Comparison of ENCODE assay signal across 2 cellular contexts in the genomic region with DNA sequence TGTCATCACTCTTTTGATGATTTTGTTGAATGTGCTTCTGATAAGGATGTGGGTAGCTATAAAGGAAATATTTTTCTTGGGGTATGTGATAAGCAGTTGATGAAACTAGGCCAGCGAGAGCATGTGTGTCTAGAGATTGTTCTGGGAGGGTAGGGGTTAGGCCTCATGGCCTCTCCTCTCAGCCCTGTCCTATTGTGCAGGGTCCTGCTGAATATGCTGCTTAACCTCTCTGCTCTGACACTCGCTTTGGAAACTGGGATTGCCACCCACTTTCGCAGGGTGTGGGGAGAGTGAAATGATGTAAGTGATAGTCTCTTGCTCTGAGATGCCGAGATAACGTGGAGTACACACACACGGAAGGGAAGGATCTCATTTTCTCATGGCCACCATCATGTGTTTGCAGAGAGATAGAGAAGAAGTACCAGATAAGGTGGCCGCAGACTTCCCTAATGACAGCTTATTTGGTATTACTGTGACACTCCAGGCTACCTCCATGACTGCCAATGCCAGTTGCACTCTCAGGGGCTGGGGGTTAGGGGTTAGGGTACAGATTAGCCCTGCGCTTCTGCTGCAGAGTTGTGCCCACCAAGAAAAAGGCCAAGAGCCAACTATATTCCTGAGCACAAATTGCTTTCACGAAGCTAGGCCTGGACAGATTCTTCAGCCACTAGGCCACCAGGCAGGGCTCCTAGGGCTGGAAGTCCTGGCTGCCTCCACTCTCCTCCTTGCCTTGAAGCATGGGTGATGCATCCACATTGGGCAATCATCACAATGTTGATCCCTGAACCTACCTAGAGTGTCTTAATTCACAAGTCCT.
TF ChIP-seq lines count a peak whose summit lies in the region.

No MANE protein-coding gene starts in this region.

TF ChIP-seq in K562, 482 proteins besides CTCF, POLR2A, EP300 and RAD21 (continued from another document and continues in another):
- TF ChIP-seq, protein P1, sequence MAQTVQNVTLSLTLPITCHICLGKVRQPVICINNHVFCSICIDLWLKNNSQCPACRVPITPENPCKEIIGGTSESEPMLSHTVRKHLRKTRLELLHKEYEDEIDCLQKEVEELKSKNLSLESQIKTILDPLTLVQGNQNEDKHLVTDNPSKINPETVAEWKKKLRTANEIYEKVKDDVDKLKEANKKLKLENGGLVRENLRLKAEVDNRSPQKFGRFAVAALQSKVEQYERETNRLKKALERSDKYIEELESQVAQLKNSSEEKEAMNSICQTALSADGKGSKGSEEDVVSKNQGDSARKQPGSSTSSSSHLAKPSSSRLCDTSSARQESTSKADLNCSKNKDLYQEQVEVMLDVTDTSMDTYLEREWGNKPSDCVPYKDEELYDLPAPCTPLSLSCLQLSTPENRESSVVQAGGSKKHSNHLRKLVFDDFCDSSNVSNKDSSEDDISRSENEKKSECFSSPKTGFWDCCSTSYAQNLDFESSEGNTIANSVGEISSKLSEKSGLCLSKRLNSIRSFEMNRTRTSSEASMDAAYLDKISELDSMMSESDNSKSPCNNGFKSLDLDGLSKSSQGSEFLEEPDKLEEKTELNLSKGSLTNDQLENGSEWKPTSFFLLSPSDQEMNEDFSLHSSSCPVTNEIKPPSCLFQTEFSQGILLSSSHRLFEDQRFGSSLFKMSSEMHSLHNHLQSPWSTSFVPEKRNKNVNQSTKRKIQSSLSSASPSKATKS (CRISPR knock-in tag; IDR thresholded peaks at IDR 0.05), result no peak
- TF ChIP-seq EGR1 (conservative IDR thresholded peaks at IDR 0.05) (peak; percentile 81), ZNF507 (tag; conservative IDR thresholded peaks at IDR 0.05) (no peak), CSDE1 (IDR thresholded peaks at IDR 0.05) (no peak), FOSL1 (tag; conservative IDR thresholded peaks at IDR 0.05) (peak; percentile 80), KLF6 (CRISPR knock-in tag; IDR thresholded peaks at IDR 0.05; ENCODE audit: borderline replicate concordance) (peak; percentile 61; the same call in 1 of the 2 replicates), FOXJ2 (tag; IDR thresholded peaks at IDR 0.05) (peak; percentile 86), SLC30A9 (CRISPR knock-in tag; IDR thresholded peaks at IDR 0.05) (no peak), ZNF197 (CRISPR knock-in tag; IDR thresholded peaks at IDR 0.05; ENCODE audit: low read depth) (no peak; the same call in none of the 2 replicates), ZNF695 (CRISPR knock-in tag; IDR thresholded peaks at IDR 0.05) (peak; percentile 60), MEIS2 (IDR thresholded peaks at IDR 0.05; ENCODE audit: partially characterized antibody) (peak; percentile 91), CBX1 (IDR thresholded peaks at IDR 0.05; ENCODE audit: low read depth) (no peak; the same call in 1 of the 2 replicates)
- TF ChIP-seq, protein P2, sequence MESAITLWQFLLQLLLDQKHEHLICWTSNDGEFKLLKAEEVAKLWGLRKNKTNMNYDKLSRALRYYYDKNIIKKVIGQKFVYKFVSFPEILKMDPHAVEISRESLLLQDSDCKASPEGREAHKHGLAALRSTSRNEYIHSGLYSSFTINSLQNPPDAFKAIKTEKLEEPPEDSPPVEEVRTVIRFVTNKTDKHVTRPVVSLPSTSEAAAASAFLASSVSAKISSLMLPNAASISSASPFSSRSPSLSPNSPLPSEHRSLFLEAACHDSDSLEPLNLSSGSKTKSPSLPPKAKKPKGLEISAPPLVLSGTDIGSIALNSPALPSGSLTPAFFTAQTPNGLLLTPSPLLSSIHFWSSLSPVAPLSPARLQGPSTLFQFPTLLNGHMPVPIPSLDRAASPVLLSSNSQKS (CRISPR knock-in tag; IDR thresholded peaks at IDR 0.05), result no peak
- TF ChIP-seq, protein P3, sequence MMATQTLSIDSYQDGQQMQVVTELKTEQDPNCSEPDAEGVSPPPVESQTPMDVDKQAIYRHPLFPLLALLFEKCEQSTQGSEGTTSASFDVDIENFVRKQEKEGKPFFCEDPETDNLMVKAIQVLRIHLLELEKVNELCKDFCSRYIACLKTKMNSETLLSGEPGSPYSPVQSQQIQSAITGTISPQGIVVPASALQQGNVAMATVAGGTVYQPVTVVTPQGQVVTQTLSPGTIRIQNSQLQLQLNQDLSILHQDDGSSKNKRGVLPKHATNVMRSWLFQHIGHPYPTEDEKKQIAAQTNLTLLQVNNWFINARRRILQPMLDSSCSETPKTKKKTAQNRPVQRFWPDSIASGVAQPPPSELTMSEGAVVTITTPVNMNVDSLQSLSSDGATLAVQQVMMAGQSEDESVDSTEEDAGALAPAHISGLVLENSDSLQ (IDR thresholded peaks at IDR 0.05), result peak; percentile 70
- TF ChIP-seq, protein P4, sequence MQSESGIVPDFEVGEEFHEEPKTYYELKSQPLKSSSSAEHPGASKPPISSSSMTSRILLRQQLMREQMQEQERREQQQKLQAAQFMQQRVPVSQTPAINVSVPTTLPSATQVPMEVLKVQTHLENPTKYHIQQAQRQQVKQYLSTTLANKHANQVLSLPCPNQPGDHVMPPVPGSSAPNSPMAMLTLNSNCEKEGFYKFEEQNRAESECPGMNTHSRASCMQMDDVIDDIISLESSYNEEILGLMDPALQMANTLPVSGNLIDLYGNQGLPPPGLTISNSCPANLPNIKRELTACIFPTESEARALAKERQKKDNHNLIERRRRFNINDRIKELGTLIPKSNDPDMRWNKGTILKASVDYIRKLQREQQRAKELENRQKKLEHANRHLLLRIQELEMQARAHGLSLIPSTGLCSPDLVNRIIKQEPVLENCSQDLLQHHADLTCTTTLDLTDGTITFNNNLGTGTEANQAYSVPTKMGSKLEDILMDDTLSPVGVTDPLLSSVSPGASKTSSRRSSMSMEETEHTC (IDR thresholded peaks at IDR 0.05), result peak; percentile 65; the same call in 1 of the 2 replicates
- TF ChIP-seq, protein P5, sequence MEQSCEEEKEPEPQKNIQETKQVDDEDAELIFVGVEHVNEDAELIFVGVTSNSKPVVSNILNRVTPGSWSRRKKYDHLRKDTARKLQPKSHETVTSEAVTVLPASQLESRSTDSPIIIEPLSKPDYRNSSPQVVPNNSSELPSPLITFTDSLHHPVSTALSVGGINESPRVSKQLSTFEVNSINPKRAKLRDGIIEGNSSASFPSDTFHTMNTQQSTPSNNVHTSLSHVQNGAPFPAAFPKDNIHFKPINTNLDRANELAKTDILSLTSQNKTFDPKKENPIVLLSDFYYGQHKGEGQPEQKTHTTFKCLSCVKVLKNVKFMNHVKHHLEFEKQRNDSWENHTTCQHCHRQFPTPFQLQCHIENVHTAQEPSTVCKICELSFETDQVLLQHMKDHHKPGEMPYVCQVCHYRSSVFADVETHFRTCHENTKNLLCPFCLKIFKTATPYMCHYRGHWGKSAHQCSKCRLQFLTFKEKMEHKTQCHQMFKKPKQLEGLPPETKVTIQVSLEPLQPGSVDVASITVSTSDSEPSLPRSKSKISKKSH (CRISPR knock-in tag; IDR thresholded peaks at IDR 0.05), result no peak
- TF ChIP-seq, protein P6, sequence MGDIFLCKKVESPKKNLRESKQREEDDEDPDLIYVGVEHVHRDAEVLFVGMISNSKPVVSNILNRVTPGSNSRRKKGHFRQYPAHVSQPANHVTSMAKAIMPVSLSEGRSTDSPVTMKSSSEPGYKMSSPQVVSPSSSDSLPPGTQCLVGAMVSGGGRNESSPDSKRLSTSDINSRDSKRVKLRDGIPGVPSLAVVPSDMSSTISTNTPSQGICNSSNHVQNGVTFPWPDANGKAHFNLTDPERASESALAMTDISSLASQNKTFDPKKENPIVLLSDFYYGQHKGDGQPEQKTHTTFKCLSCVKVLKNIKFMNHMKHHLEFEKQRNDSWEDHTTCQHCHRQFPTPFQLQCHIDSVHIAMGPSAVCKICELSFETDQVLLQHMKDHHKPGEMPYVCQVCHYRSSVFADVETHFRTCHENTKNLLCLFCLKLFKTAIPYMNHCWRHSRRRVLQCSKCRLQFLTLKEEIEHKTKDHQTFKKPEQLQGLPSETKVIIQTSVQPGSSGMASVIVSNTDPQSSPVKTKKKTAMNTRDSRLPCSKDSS (IDR thresholded peaks at IDR 0.05; ENCODE audit: low read depth, partially characterized antibody), result no peak

TF ChIP-seq in SK-N-SH treated with all-trans-retinoic acid at 6 μM for 48 hours, 23 proteins besides CTCF, POLR2A, EP300 and RAD21 (continued from another document):
- TF ChIP-seq ZFP30 (CRISPR knock-in tag; IDR thresholded peaks at IDR 0.05) (no peak), ARNTL (CRISPR knock-in tag; IDR thresholded peaks at IDR 0.05; ENCODE audit: borderline replicate concordance, low read depth) (no peak), ZNF70 (CRISPR knock-in tag; IDR thresholded peaks at IDR 0.05) (no peak)
